In the genomic region with DNA sequence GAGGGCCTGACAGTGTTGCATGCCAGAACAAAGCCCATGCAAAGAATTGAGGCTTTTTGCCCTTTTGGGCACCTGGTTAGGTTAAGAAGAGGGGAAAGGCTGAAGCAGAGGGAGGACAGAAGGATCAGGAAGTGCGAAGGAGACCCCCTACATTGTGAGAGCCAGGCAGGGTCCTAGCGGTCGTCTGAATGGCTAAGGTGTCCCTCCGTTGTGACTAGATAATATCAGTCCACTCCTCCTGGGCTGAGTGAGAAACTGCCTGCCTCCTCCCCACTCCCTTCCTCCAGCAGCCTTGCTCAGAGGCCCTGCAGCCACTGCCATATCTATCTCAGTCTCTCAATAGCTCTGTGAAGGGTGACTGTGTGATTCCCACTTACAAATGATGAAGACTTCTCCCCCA, we compare ENCODE assay signal across 31 cellular contexts.
"Had no signal": no experiment of that assay in that cellular context is flagged by ENCODE, and none has a peak within 500 bp of the region (broad histone marks: within the 10 kb centered on the region; RNA-seq: fewer than 3 reads in every experiment).

No MANE protein-coding gene starts in this region.

- H3K9me3 Mint-ChIP-seq: effector memory CD8-positive, alpha-beta T cell had no signal

- H3K4me3 ChIP-seq: adrenal gland, body of pancreas, esophagus muscularis mucosa, gastrocnemius medialis had no signal

- H3K27ac ChIP-seq: adrenal gland, body of pancreas, esophagus muscularis mucosa, foreskin keratinocyte, gastrocnemius medialis had no signal

- H3K4me3 Mint-ChIP-seq: activated CD4-positive, alpha-beta memory T cell treated with anti-CD3 and anti-CD28 coated beads for 36 hours; activated CD4-positive, alpha-beta T cell treated with anti-CD3 and anti-CD28 coated beads for 36 hours; activated CD4-positive, alpha-beta T cell treated with anti-CD3 and anti-CD28 coated beads, Interleukin-2, amount 10 ng/mL, durations not matched to agents 24 days and 14 days; activated CD8-positive, alpha-beta memory T cell treated with anti-CD3 and anti-CD28 coated beads, Interleukin-2, amount 10 ng/mL, durations not matched to agents 7 days and 5 days; activated CD8-positive, alpha-beta T cell treated with anti-CD3 and anti-CD28 coated beads, Interleukin-2, amount 10 ng/mL, durations not matched to agents 7 days and 5 days; activated naive CD4-positive, alpha-beta T cell treated with anti-CD3 and anti-CD28 coated beads for 36 hours; activated naive CD4-positive, alpha-beta T cell treated with anti-CD3 and anti-CD28 coated beads, Interleukin-2, amount 50 U/mL, for 24 hours; activated naive CD8-positive, alpha-beta T cell treated with anti-CD3 and anti-CD28 coated beads for 36 hours; activated naive CD8-positive, alpha-beta T cell treated with anti-CD3 and anti-CD28 coated beads, Interleukin-2, amount 50 U/mL, for 24 hours; activated T-helper 1 cell treated with anti-CD3 and anti-CD28 coated beads, Interleukin-12 subunit alpha, Interleukin-12 subunit beta, Interleukin-2, Interleukin-4 antibody, amounts not matched to agents 30 ng/mL and 10 ng/mL and 1 ng/mL, durations not matched to agents 14 hours and 24 hours and 36 hours; effector memory CD8-positive, alpha-beta T cell had no signal

- H3K9me3 ChIP-seq: body of pancreas, gastrocnemius medialis had no signal

- H3K27ac Mint-ChIP-seq: activated CD4-positive, alpha-beta memory T cell treated with anti-CD3 and anti-CD28 coated beads for 36 hours; activated CD4-positive, alpha-beta T cell treated with anti-CD3 and anti-CD28 coated beads for 36 hours; activated CD4-positive, alpha-beta T cell treated with anti-CD3 and anti-CD28 coated beads, Interleukin-2, amount 10 ng/mL, durations not matched to agents 24 days and 14 days; activated CD8-positive, alpha-beta memory T cell treated with anti-CD3 and anti-CD28 coated beads, Interleukin-2, amount 10 ng/mL, durations not matched to agents 7 days and 5 days; activated CD8-positive, alpha-beta T cell treated with anti-CD3 and anti-CD28 coated beads, Interleukin-2, amount 10 ng/mL, durations not matched to agents 7 days and 5 days; activated naive CD4-positive, alpha-beta T cell treated with anti-CD3 and anti-CD28 coated beads for 36 hours; activated naive CD4-positive, alpha-beta T cell treated with anti-CD3 and anti-CD28 coated beads, Interleukin-2, amount 50 U/mL, for 24 hours; activated naive CD8-positive, alpha-beta T cell treated with anti-CD3 and anti-CD28 coated beads for 36 hours; activated naive CD8-positive, alpha-beta T cell treated with anti-CD3 and anti-CD28 coated beads, Interleukin-2, amount 50 U/mL, for 24 hours; activated T-helper 1 cell treated with anti-CD3 and anti-CD28 coated beads, Interleukin-12 subunit alpha, Interleukin-12 subunit beta, Interleukin-2, Interleukin-4 antibody, amounts not matched to agents 30 ng/mL and 10 ng/mL and 1 ng/mL, durations not matched to agents 14 hours and 24 hours and 36 hours; activated T-helper 2 cell treated with anti-CD3 and anti-CD28 coated beads, Interferon-gamma antibody, Interleukin-2, Interleukin-4, amounts not matched to agents 10 μg/mL and 5 μg/mL and 100 μg/mL, durations not matched to agents 14 hours and 24 hours and 36 hours; effector memory CD8-positive, alpha-beta T cell had no signal

- H3K4me1 Mint-ChIP-seq: activated CD4-positive, alpha-beta T cell treated with anti-CD3 and anti-CD28 coated beads for 36 hours; activated CD4-positive, alpha-beta T cell treated with anti-CD3 and anti-CD28 coated beads, Interleukin-2, amount 10 ng/mL, durations not matched to agents 24 days and 14 days; activated CD8-positive, alpha-beta memory T cell treated with anti-CD3 and anti-CD28 coated beads, Interleukin-2, amount 10 ng/mL, durations not matched to agents 7 days and 5 days; activated naive CD4-positive, alpha-beta T cell treated with anti-CD3 and anti-CD28 coated beads, Interleukin-2, amount 50 U/mL, for 24 hours; activated naive CD8-positive, alpha-beta T cell treated with anti-CD3 and anti-CD28 coated beads for 36 hours; activated naive CD8-positive, alpha-beta T cell treated with anti-CD3 and anti-CD28 coated beads, Interleukin-2, amount 50 U/mL, for 24 hours had no signal

- H3K27me3 ChIP-seq: adrenal gland, body of pancreas, esophagus muscularis mucosa, foreskin keratinocyte, gastrocnemius medialis had no signal

- DNase-seq: activated CD4-positive, alpha-beta memory T cell treated with anti-CD3 and anti-CD28 coated beads for 36 hours; activated CD4-positive, alpha-beta T cell treated with anti-CD3 and anti-CD28 coated beads for 36 hours; activated CD4-positive, alpha-beta T cell treated with anti-CD3 and anti-CD28 coated beads, Interleukin-2, amount 10 ng/mL, durations not matched to agents 24 days and 14 days; activated CD4-positive, CD25-positive, alpha-beta regulatory T cell; activated CD4-positive, CD25-positive, alpha-beta regulatory T cell treated with anti-CD3 and anti-CD28 coated beads, Interleukin-2, amount 50 U/mL, for 72 hours; activated CD8-positive, alpha-beta memory T cell treated with anti-CD3 and anti-CD28 coated beads, Interleukin-2, amount 10 ng/mL, durations not matched to agents 7 days and 5 days; activated CD8-positive, alpha-beta memory T cell treated with anti-CD3 and anti-CD28 coated beads, Interleukin-2, amount 50 U/mL, for 4 hours; activated CD8-positive, alpha-beta T cell treated with anti-CD3 and anti-CD28 coated beads, Interleukin-2, amount 10 ng/mL, durations not matched to agents 7 days and 5 days; activated effector memory CD4-positive, alpha-beta T cell treated with anti-CD3 and anti-CD28 coated beads, Interleukin-2, amount 50 U/mL, for 16 hours; activated naive CD4-positive, alpha-beta T cell treated with anti-CD3 and anti-CD28 coated beads for 36 hours; activated naive CD8-positive, alpha-beta T cell treated with anti-CD3 and anti-CD28 coated beads for 36 hours; activated naive CD8-positive, alpha-beta T cell treated with anti-CD3 and anti-CD28 coated beads, Interleukin-2, amount 50 U/mL, for 24 hours; activated T-cell treated with anti-CD3 and anti-CD28 coated beads, Interleukin-2, amount 50 U/mL, for 1 hour; activated T-cell treated with anti-CD3 and anti-CD28 coated beads, Interleukin-2, amount 50 U/mL, for 48 hours; amygdala; aorta; body of pancreas; caudate nucleus; cortex of kidney; dermis blood vessel endothelial cell; effector CD4-positive, alpha-beta T cell; effector memory CD8-positive, alpha-beta T cell; erythroblast; foreskin keratinocyte; gastrocnemius medialis; T-helper 2 cell had no signal

- H3K36me3 ChIP-seq: adrenal gland, esophagus muscularis mucosa, gastrocnemius medialis had no signal

- H3K4me1 ChIP-seq: body of pancreas, foreskin keratinocyte, gastrocnemius medialis had no signal
